ENCODE assay signal across 10 cellular contexts in the genomic region with DNA sequence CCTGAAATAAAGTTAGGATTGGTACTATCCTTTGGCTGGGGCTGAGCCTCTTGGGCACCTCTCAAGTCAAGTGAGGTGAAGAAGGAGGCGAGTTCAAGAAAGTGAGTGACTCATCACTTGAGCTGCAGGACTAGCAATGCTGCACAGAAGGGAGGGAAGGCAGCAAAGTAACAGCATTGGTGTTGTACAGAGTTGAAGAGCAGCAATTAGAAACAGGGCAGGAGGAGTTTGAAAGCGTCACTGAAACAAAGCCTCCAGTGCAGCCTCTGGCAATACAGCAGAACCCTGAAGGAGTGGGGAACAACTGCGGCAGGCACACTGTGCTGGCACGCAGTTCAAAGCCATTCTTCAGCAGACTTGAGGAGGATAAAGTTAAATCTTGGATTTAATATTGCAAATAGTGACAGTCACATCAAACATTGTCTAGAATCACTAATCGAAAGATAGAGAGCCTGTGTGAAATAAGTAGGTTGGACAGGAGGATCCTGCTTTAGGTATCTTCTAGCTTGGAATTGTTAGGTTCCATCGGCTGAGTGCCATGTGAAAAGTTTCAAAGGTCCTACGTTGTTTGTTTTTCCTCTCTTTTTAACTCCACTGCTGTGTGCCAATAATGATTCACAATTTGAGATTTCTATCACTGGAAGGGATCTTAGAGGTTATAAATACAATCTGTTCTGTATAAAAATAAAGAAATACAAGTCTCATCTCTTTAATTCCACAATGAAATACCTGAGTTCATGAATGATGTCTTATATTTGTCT.
DNase-seq lines count a peak whose midpoint lies in the region; ATAC-seq and TF ChIP-seq lines count a peak whose summit lies in the region.
"Had no signal": no experiment of that assay in that cellular context is flagged by ENCODE, and none has a peak within 500 bp of the region (broad histone marks: within the 10 kb centered on the region; RNA-seq: fewer than 3 reads in every experiment).

No MANE protein-coding gene starts in this region.

- H3K9me3 Mint-ChIP-seq in H9 = no peaks in the 10 kb centered on the region

- H4K5ac ChIP-seq in H9 (ENCODE audit: insufficient read length, low read depth, low read length) = no peak overlapping the region

- TF ChIP-seq CTCF in H9 (conservative IDR thresholded peaks at IDR 0.05) (no peak), foreskin fibroblast (IDR thresholded peaks at IDR 0.05; ENCODE audit: low read depth, low read length) (no peak)

- no peak overlapping the region for H3T11ph ChIP-seq in H9 (ENCODE audit: low read length)

- H3K27me3 ChIP-seq in H9 (ENCODE audit: insufficient read depth, low read length) = no peaks in the 10 kb centered on the region

- peak overlapping the region in 2 of 3 experiments; percentile 35 to 67; a peak in 2 of 7 replicates for H3K27ac Mint-ChIP-seq in H9
- H3K27ac Mint-ChIP-seq: activated CD8-positive, alpha-beta T cell treated with anti-CD3 and anti-CD28 coated beads, Interleukin-2, amount 10 ng/mL, durations not matched to agents 7 days and 5 days; dendritic cell treated with granulocyte-macrophage colony-stimulating factor and Interleukin-4, amounts not matched to agents 40 ng/mL and 50 ng/mL, for 4 days had no signal

- H3K14ac ChIP-seq in H9 (ENCODE audit: insufficient read depth, low read length) = no peak overlapping the region

- no peak overlapping the region for H2BK12ac ChIP-seq in H9 (ENCODE audit: insufficient read length, low read depth, low read length)

- H3K4ac ChIP-seq in H9 (ENCODE audit: low read depth, low read length) = no peak overlapping the region

- no peak overlapping the region for H2BK120ac ChIP-seq in H9 (ENCODE audit: low read depth, low read length, poor library complexity, severe bottlenecking)

- H3K4me2 ChIP-seq in H9 (ENCODE audit: insufficient read depth, insufficient read length, low read length) = no peak overlapping the region

- no peak overlapping the region for H2AK5ac ChIP-seq in H9 (ENCODE audit: insufficient read length, low read length)

- H2BK20ac ChIP-seq in H9 (ENCODE audit: low read depth, low read length, poor library complexity, severe bottlenecking) = no peak overlapping the region

- H3K79me1 ChIP-seq in H9 (ENCODE audit: insufficient read depth, low read depth, low read length, poor library complexity, severe bottlenecking) = no peaks in the 10 kb centered on the region

- no peak overlapping the region for H3K27ac ChIP-seq in H9 (ENCODE audit: insufficient read length, low read depth, low read length)

- no peak overlapping the region for H4K8ac ChIP-seq in H9 (replicated peaks; ENCODE audit: insufficient read length, low read depth, low read length)

- peaks cover 12 to 18% of the 10 kb centered on the region in 2 experiments for H3K4me1 Mint-ChIP-seq in H9

- H4K91ac ChIP-seq in H9 (ENCODE audit: insufficient read length, low read depth, low read length) = no peak overlapping the region

- no peak overlapping the region for H3K18ac ChIP-seq in H9 (ENCODE audit: insufficient read length, low read depth, low read length)

- no peak overlapping the region for H3K23ac ChIP-seq in H9 (ENCODE audit: insufficient read length, low read depth, low read length)

- WGBS in H9 (ENCODE audit: extremely low coverage, insufficient read length, low lambda C conversion rate) = no CpG with 5 or more reads among the region's 7 CpGs

- no peak overlapping the region for H3K4me3 ChIP-seq in foreskin fibroblast (ENCODE audit: low read depth in 1 of 2, low read length in 2 of 2)

- H3K27me3 Mint-ChIP-seq in H9 (ENCODE audit: low read depth) = no peaks in the 10 kb centered on the region
- H3K27me3 Mint-ChIP-seq: dendritic cell treated with granulocyte-macrophage colony-stimulating factor and Interleukin-4, amounts not matched to agents 40 ng/mL and 50 ng/mL, for 4 days had no signal

- DNase-seq in H9 (peak; percentile 31), RKO (ENCODE audit: low spot score) (peak; percentile 18), foreskin fibroblast (peak; percentile 33 to 56), smooth muscle cell of the brain vasculature (ENCODE audit: low read depth, low spot score) (peak; percentile 32)
- DNase-seq: activated CD8-positive, alpha-beta T cell treated with anti-CD3 and anti-CD28 coated beads, Interleukin-2, amount 10 ng/mL, durations not matched to agents 7 days and 5 days; NCI-H2171 treated with DMSO at 0.1 percent for 48 hours had no signal

- no peaks in the 10 kb centered on the region for H4K20me1 ChIP-seq in H9 (ENCODE audit: control insufficient read depth, insufficient read depth, insufficient read length)

- no peak overlapping the region for H3K56ac ChIP-seq in H9 (ENCODE audit: insufficient read length, low read depth, low read length)

- no peak overlapping the region for H2AFZ ChIP-seq in H9 (ENCODE audit: low read length)

- no peaks in the 10 kb centered on the region for H3K36me3 Mint-ChIP-seq in H9 (ENCODE audit: insufficient read depth in 1 of 3, low read depth in 3 of 3)

- H3K9ac ChIP-seq in H9 (ENCODE audit: extremely low read depth, insufficient read length, low read length) = no peak overlapping the region

- H2BK5ac ChIP-seq in H9 (ENCODE audit: insufficient read length, low read length) = no peak overlapping the region

- H3K23me2 ChIP-seq in H9 (ENCODE audit: insufficient read length, low read depth, low read length, poor library complexity, severe bottlenecking) = no peaks in the 10 kb centered on the region

- H3K4me1 ChIP-seq in H9 (ENCODE audit: insufficient read depth, low read length) = no peaks in the 10 kb centered on the region

- no peaks in the 10 kb centered on the region for H3K9me3 ChIP-seq in H9 (ENCODE audit: control insufficient read depth, low read depth, low read length)

- no peak for ATAC-seq in HG02852 (IDR thresholded peaks at IDR 0.05; ENCODE audit: unreplicated experiment)
- ATAC-seq in HG03439 (IDR thresholded peaks at IDR 0.05; ENCODE audit: unreplicated experiment) = no peak
- no peak for ATAC-seq in GM21529 (IDR thresholded peaks at IDR 0.05; ENCODE audit: unreplicated experiment)
- ATAC-seq: activated CD8-positive, alpha-beta T cell treated with anti-CD3 and anti-CD28 coated beads, Interleukin-2, amount 10 ng/mL, durations not matched to agents 7 days and 5 days had no signal

- H3K4me3 Mint-ChIP-seq in H9 = no peak overlapping the region
- H3K4me3 Mint-ChIP-seq: activated CD8-positive, alpha-beta T cell treated with anti-CD3 and anti-CD28 coated beads, Interleukin-2, amount 10 ng/mL, durations not matched to agents 7 days and 5 days; dendritic cell treated with granulocyte-macrophage colony-stimulating factor and Interleukin-4, amounts not matched to agents 40 ng/mL and 50 ng/mL, for 4 days had no signal

- H3K79me2 ChIP-seq in H9 (ENCODE audit: insufficient read depth, low read length) = no peaks in the 10 kb centered on the region

- no peak overlapping the region for H2BK15ac ChIP-seq in H9 (ENCODE audit: low read depth, low read length)
